ENCODE assay signal across 1 cellular context in genomic region chr12:93415723-93416464, GRCh38.
TF ChIP-seq lines count a peak whose summit lies in the region.

No MANE protein-coding gene starts in this region.

TF ChIP-seq in K562, 482 proteins besides CTCF, POLR2A, EP300 and RAD21:
- TF ChIP-seq BRF2 (IDR thresholded peaks at IDR 0.05; ENCODE audit: borderline replicate concordance, insufficient read depth, insufficient read length) = no peak
- TF ChIP-seq TFE3 (CRISPR knock-in tag; IDR thresholded peaks at IDR 0.05) = peak; percentile 74
